ENCODE assay signal across 17 cellular contexts in genomic region chr15:48856947-48857346, GRCh38. TPM values are rescaled to one million over a fixed set of nuclear protein-coding genes. Genes with fewer than 3 reads are reported as not detected.
A peak's percentile ranks its signal among the peaks of the same experiment; 100 is the strongest.
DNase-seq lines count a peak whose midpoint lies in the region; ATAC-seq and TF ChIP-seq lines count a peak whose summit lies in the region.
"Had no signal": no experiment of that assay in that cellular context is flagged by ENCODE, and none has a peak within 500 bp of the region (broad histone marks: within the 10 kb centered on the region; RNA-seq: fewer than 3 reads in every experiment).

No MANE protein-coding gene starts in this region.

- CTCF ChIA-PET in SK-N-SH (lab: Yijun Ruan, JAX): interaction anchor here (0.8 to 4.1 kb wide), 5 partner anchors 119 to 1289 kb away, joined by 3 to 29 read pairs (median 4); no protein-coding TSS in a partner anchor

- peaks cover 20 to 32% of the 10 kb centered on the region in 2 experiments for H3K4me1 Mint-ChIP-seq in H9

- no peak overlapping the region for H3K23ac ChIP-seq in H9 (ENCODE audit: insufficient read length, low read depth, low read length)

- H4K5ac ChIP-seq in H9 (ENCODE audit: insufficient read length, low read depth, low read length): no peak overlapping the region

- H2BK20ac ChIP-seq in H9 (ENCODE audit: low read depth, low read length, poor library complexity, severe bottlenecking): no peak overlapping the region

- POLR2A ChIA-PET in SK-N-SH (lab: Yijun Ruan, JAX): no interaction called here

- no peak overlapping the region for H3T11ph ChIP-seq in H9 (ENCODE audit: low read length)

- H3K14ac ChIP-seq in H9 (ENCODE audit: insufficient read depth, low read length): no peak overlapping the region

- ATAC-seq in activated naive CD4-positive, alpha-beta T cell treated with anti-CD3 and anti-CD28 coated beads, Interleukin-2, amount 50 U/mL, for 72 hours: no peak
- no peak for ATAC-seq in HG02642 (IDR thresholded peaks at IDR 0.05; ENCODE audit: poor library complexity, unreplicated experiment)
- ATAC-seq: activated CD8-positive, alpha-beta memory T cell treated with anti-CD3 and anti-CD28 coated beads, Interleukin-2, amount 10 ng/mL, durations not matched to agents 7 days and 5 days; left cardiac atrium had no signal

- no peak for TF ChIP-seq EP300 in SK-N-SH (IDR thresholded peaks at IDR 0.05; ENCODE audit: borderline replicate concordance in 1 of 2, low read depth in 1 of 2, low read length in 1 of 2)

- H3K27ac Mint-ChIP-seq in H9: peak overlapping the region in 2 of 3 experiments; percentile 61 to 80; a peak in 4 of 7 replicates
- H3K27ac Mint-ChIP-seq in activated naive CD4-positive, alpha-beta T cell treated with anti-CD3 and anti-CD28 coated beads, Interleukin-2, amount 50 U/mL, for 72 hours: no peak overlapping the region
- H3K27ac Mint-ChIP-seq: activated CD8-positive, alpha-beta memory T cell treated with anti-CD3 and anti-CD28 coated beads, Interleukin-2, amount 10 ng/mL, durations not matched to agents 7 days and 5 days; CD4-positive, alpha-beta memory T cell; type B pancreatic cell had no signal

- H3K4me1 ChIP-seq in H9 (ENCODE audit: insufficient read depth, low read length) (peaks cover 5% of the 10 kb centered on the region; the same call in 1 of the 2 replicates), SK-N-SH (ENCODE audit: control insufficient read depth in 1 of 2, insufficient read depth in 2 of 2, low read depth in 1 of 2, low read length in 1 of 2) (peaks cover 16 to 24% of the 10 kb centered on the region in 2 experiments; a peak in 3 of 4 replicates), osteoblast (ENCODE audit: insufficient read depth, low read length) (peaks cover 48% of the 10 kb centered on the region)
- H3K4me1 ChIP-seq: breast epithelium had no signal

- H3K18ac ChIP-seq in H9 (ENCODE audit: insufficient read length, low read depth, low read length): no peak overlapping the region

- H2BK12ac ChIP-seq in H9 (ENCODE audit: insufficient read length, low read depth, low read length): no peak overlapping the region

- H2BK15ac ChIP-seq in H9 (ENCODE audit: low read depth, low read length): no peak overlapping the region

- H3K36me3 Mint-ChIP-seq in H9 (ENCODE audit: insufficient read depth in 1 of 3, low read depth in 3 of 3): no peaks in the 10 kb centered on the region
- H3K36me3 Mint-ChIP-seq in activated naive CD4-positive, alpha-beta T cell treated with anti-CD3 and anti-CD28 coated beads, Interleukin-2, amount 50 U/mL, for 72 hours: no peaks in the 10 kb centered on the region
- H3K36me3 Mint-ChIP-seq: CD4-positive, alpha-beta memory T cell had no signal

- peaks cover 2% of the 10 kb centered on the region; the same call in 1 of the 2 replicates for H3K27me3 Mint-ChIP-seq in H9 (ENCODE audit: low read depth)
- H3K27me3 Mint-ChIP-seq: type B pancreatic cell had no signal

- H3K9me3 ChIP-seq in H9 (ENCODE audit: control insufficient read depth, low read depth, low read length) (no peaks in the 10 kb centered on the region), SK-N-SH (no peaks in the 10 kb centered on the region), osteoblast (ENCODE audit: low read depth, low read length) (no peaks in the 10 kb centered on the region)
- H3K9me3 ChIP-seq: breast epithelium had no signal

- H3K79me2 ChIP-seq in H9 (ENCODE audit: insufficient read depth, low read length) (no peaks in the 10 kb centered on the region), SK-N-SH (ENCODE audit: insufficient read depth) (no peaks in the 10 kb centered on the region), osteoblast (ENCODE audit: insufficient read depth, low read length) (no peaks in the 10 kb centered on the region)

- H3K79me1 ChIP-seq in H9 (ENCODE audit: insufficient read depth, low read depth, low read length, poor library complexity, severe bottlenecking): no peaks in the 10 kb centered on the region

- TF ChIP-seq CTCF in H9 (conservative IDR thresholded peaks at IDR 0.05) (no peak), SK-N-SH (IDR thresholded peaks at IDR 0.05) (no peak), fibroblast of pulmonary artery (IDR thresholded peaks at IDR 0.05; ENCODE audit: low read length, missing control alignments) (no peak), osteoblast (IDR thresholded peaks at IDR 0.05; ENCODE audit: extremely low read depth, low read depth, low read length) (no peak)

- no peak overlapping the region for H4K8ac ChIP-seq in H9 (replicated peaks; ENCODE audit: insufficient read length, low read depth, low read length)

- H3K4ac ChIP-seq in H9 (ENCODE audit: low read depth, low read length): no peak overlapping the region

- H3K9ac ChIP-seq in H9 (ENCODE audit: extremely low read depth, insufficient read length, low read length): no peak overlapping the region
- H3K9ac ChIP-seq in SK-N-SH: no peak overlapping the region

- no peaks in the 10 kb centered on the region for H3F3A ChIP-seq in SK-N-SH (replicated peaks; ENCODE audit: insufficient read depth)

- no peak overlapping the region for H3K56ac ChIP-seq in H9 (ENCODE audit: insufficient read length, low read depth, low read length)

- H3K27ac ChIP-seq in H9 (ENCODE audit: insufficient read length, low read depth, low read length): peak overlapping the region; percentile 64
- H3K27ac ChIP-seq in SK-N-SH (ENCODE audit: low read depth in 2 of 2, low read length in 1 of 2): peak overlapping the region; percentile 24 to 31; a peak in 3 of 4 replicates
- peak overlapping the region; percentile 66 for H3K27ac ChIP-seq in osteoblast (ENCODE audit: low read depth, low read length)
- H3K27ac ChIP-seq: breast epithelium, WERI-Rb-1 had no signal

- H2AFZ ChIP-seq in H9 (ENCODE audit: low read length): no peak overlapping the region
- no peak overlapping the region for H2AFZ ChIP-seq in SK-N-SH (ENCODE audit: low read depth)
- peak overlapping the region; percentile 87 for H2AFZ ChIP-seq in osteoblast (ENCODE audit: low read length)

- H3K23me2 ChIP-seq in H9 (ENCODE audit: insufficient read length, low read depth, low read length, poor library complexity, severe bottlenecking): no peaks in the 10 kb centered on the region

- H3K4me2 ChIP-seq in H9 (ENCODE audit: insufficient read depth, insufficient read length, low read length) (no peak overlapping the region), SK-N-SH (no peak overlapping the region), osteoblast (ENCODE audit: insufficient read depth, low read length) (peak overlapping the region; percentile 45)

- no peak overlapping the region for H4K91ac ChIP-seq in H9 (ENCODE audit: insufficient read length, low read depth, low read length)

- H2BK5ac ChIP-seq in H9 (ENCODE audit: insufficient read length, low read length): no peak overlapping the region

- no peaks in the 10 kb centered on the region; a peak in 1 of 5 replicates for H3K9me3 Mint-ChIP-seq in H9
- H3K9me3 Mint-ChIP-seq in activated naive CD4-positive, alpha-beta T cell treated with anti-CD3 and anti-CD28 coated beads, Interleukin-2, amount 50 U/mL, for 72 hours: no peaks in the 10 kb centered on the region
- H3K9me3 Mint-ChIP-seq: CD4-positive, alpha-beta memory T cell; type B pancreatic cell had no signal

- DNase-seq in H9: peak; percentile 39
- no peak for DNase-seq in SK-N-SH
- peak; percentile 27 for DNase-seq in fibroblast of pulmonary artery (ENCODE audit: low read depth)
- no peak for DNase-seq in osteoblast (ENCODE audit: insufficient read length, low spot score, missing footprints)
- DNase-seq in activated naive CD4-positive, alpha-beta T cell treated with anti-CD3 and anti-CD28 coated beads, Interleukin-2, amount 50 U/mL, for 72 hours (ENCODE audit: low spot score in 2 of 2): no peak
- no peak for DNase-seq in CD1c-positive myeloid dendritic cell (ENCODE audit: extremely low spot score)
- DNase-seq: activated CD8-positive, alpha-beta memory T cell treated with anti-CD3 and anti-CD28 coated beads, Interleukin-2, amount 10 ng/mL, durations not matched to agents 7 days and 5 days; activated naive CD4-positive, alpha-beta T cell treated with Interleukin-2 at 50 U/mL for 16 hours; CD4-positive, alpha-beta memory T cell; GF-D8; glutamatergic neuron; left cardiac atrium; stimulated activated CD4-positive, alpha-beta T cell treated with anti-CD3 and anti-CD28 coated beads, Interleukin-2, amount 100 ng/mL, for 48 hours; WERI-Rb-1 had no signal

- no peaks in the 10 kb centered on the region for H3K9me2 ChIP-seq in SK-N-SH

- TF ChIP-seq RAD21 in SK-N-SH (IDR thresholded peaks at IDR 0.05; ENCODE audit: low read length): no peak

- no peak overlapping the region for H2AK5ac ChIP-seq in H9 (ENCODE audit: insufficient read length, low read length)

- H3K27me3 ChIP-seq in H9 (ENCODE audit: insufficient read depth, low read length) (no peaks in the 10 kb centered on the region), SK-N-SH (ENCODE audit: insufficient read depth) (no peaks in the 10 kb centered on the region), osteoblast (ENCODE audit: insufficient read depth, low read length) (no peaks in the 10 kb centered on the region)
- H3K27me3 ChIP-seq: breast epithelium had no signal

- no peak overlapping the region for H3K4me3 ChIP-seq in SK-N-SH (ENCODE audit: low read depth in 2 of 2, low read length in 1 of 2)
- H3K4me3 ChIP-seq in fibroblast of pulmonary artery (replicated peaks; ENCODE audit: low read depth, low read length): no peak overlapping the region
- H3K4me3 ChIP-seq in osteoblast (ENCODE audit: insufficient read depth, low read length): no peak overlapping the region
- H3K4me3 ChIP-seq: breast epithelium had no signal

- H2BK120ac ChIP-seq in H9 (ENCODE audit: low read depth, low read length, poor library complexity, severe bottlenecking): no peak overlapping the region

- H3K4me3 Mint-ChIP-seq in H9: no peak overlapping the region
- H3K4me3 Mint-ChIP-seq: activated CD8-positive, alpha-beta memory T cell treated with anti-CD3 and anti-CD28 coated beads, Interleukin-2, amount 10 ng/mL, durations not matched to agents 7 days and 5 days; CD4-positive, alpha-beta memory T cell; type B pancreatic cell had no signal

- H4K20me1 ChIP-seq in H9 (ENCODE audit: control insufficient read depth, insufficient read depth, insufficient read length): no peaks in the 10 kb centered on the region
- no peaks in the 10 kb centered on the region for H4K20me1 ChIP-seq in SK-N-SH (ENCODE audit: insufficient read depth)
- no peaks in the 10 kb centered on the region for H4K20me1 ChIP-seq in osteoblast (ENCODE audit: insufficient read depth, low read length)

- WGBS in H9 (ENCODE audit: extremely low coverage, insufficient read length, low lambda C conversion rate): no CpG with 5 or more reads among the region's 2 CpGs
- 73% methylated on average over 2 of the region's 2 CpGs for WGBS in SK-N-SH (ENCODE audit: low lambda C conversion rate)

- no peaks in the 10 kb centered on the region for H3K36me3 ChIP-seq in SK-N-SH (replicated peaks in 1 of 2; ENCODE audit: control insufficient read depth in 1 of 2, insufficient read depth in 2 of 2, low read length in 1 of 2)
- no peaks in the 10 kb centered on the region for H3K36me3 ChIP-seq in osteoblast (ENCODE audit: insufficient read depth, low read length)
- H3K36me3 ChIP-seq: breast epithelium, WERI-Rb-1 had no signal

RNA-seq across cellular contexts. Expression of gene EID1, which starts 21.0 kb away (rescaled TPM):
- total RNA-seq in H9 (2021) (112 and 113 TPM in 2 replicates), osteoblast (193 and 206 TPM in 2 replicates)
- 170 and 228 TPM in 2 replicates for polyA plus RNA-seq in SK-N-SH (2012; rRNA removed)
- 219 and 294 TPM in 2 replicates for polyA plus RNA-seq in SK-N-SH (2012; cell fraction: cytosol; rRNA removed)
- polyA plus RNA-seq in SK-N-SH (2012; cell fraction: nucleus; rRNA removed): 90.3 and 100 TPM in 2 replicates
- 100 to 1,000 TPM in 1 of 2 donors, 10 to 100 TPM in 1; 41.0 to 104 TPM for total RNA-seq in activated naive CD4-positive, alpha-beta T cell treated with anti-CD3 and anti-CD28 coated beads, Interleukin-2, amount 50 U/mL, for 72 hours

RNA-seq across cellular contexts. Expression of gene CEP152, which starts 46.1 kb away (rescaled TPM):
- 10.9 TPM in 2 replicates for total RNA-seq in H9 (2021)
- polyA plus RNA-seq in SK-N-SH (2012; rRNA removed): 0.71 and 1.4 TPM in 2 replicates
- polyA plus RNA-seq in SK-N-SH (2012; cell fraction: cytosol; rRNA removed): 1.2 and 1.5 TPM in 2 replicates
- 1.8 and 2.4 TPM in 2 replicates for polyA plus RNA-seq in SK-N-SH (2012; cell fraction: nucleus; rRNA removed)
- 4.3 and 5.0 TPM in 2 replicates for total RNA-seq in osteoblast
- 10 to 100 TPM; 41.0 to 57.7 TPM for total RNA-seq in activated naive CD4-positive, alpha-beta T cell treated with anti-CD3 and anti-CD28 coated beads, Interleukin-2, amount 50 U/mL, for 72 hours

Comparison
In these comparisons a context has a peak if more than half of its experiments do, and no peak if none do; other contexts are left out.
1. DNase-seq: peak in H9 (single experiment) and fibroblast of pulmonary artery (single experiment); none in SK-N-SH (single experiment), osteoblast (single experiment), activated naive CD4-positive, alpha-beta T cell treated with anti-CD3 and anti-CD28 coated beads, Interleukin-2, amount 50 U/mL, for 72 hours (0 of 2) and CD1c-positive myeloid dendritic cell (single experiment).
2. H3K27ac Mint-ChIP-seq: peak in H9 (2 of 3); none in activated naive CD4-positive, alpha-beta T cell treated with anti-CD3 and anti-CD28 coated beads, Interleukin-2, amount 50 U/mL, for 72 hours (0 of 2).
3. Peak in every context shown above with its lines, with median percentiles within 50 percentile points of each other: H3K27ac ChIP-seq.